ENCODE assay signal across 21 cellular contexts in the genomic region with DNA sequence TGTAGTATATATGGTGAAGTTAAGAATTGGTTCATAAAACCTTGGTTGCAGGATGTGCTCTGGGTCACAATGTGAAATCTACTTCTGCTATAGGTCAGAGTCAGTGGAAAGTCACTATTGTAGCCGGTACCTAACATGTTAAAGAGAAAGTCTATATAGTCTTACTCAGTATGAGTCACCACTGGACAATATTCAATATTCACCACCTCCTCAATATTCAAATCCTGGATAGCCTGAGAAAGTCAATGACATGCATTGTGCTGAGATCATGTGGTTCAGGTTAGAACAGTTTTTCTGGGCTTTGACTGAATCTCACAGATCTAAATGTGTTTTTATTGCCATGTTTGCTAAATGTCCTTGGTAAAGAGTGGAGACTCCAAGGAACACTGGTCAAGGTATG.
DNase-seq lines count a peak whose midpoint lies in the region; ATAC-seq, FAIRE-seq and TF ChIP-seq lines count a peak whose summit lies in the region.
"Had no signal": no experiment of that assay in that cellular context is flagged by ENCODE, and none has a peak within 500 bp of the region (broad histone marks: within the 10 kb centered on the region; RNA-seq: fewer than 3 reads in every experiment).

No MANE protein-coding gene starts in this region.

- no peaks in the 10 kb centered on the region for H3K36me3 ChIP-seq in keratinocyte (ENCODE audit: control insufficient read depth in 2 of 2, extremely low read depth in 1 of 2, insufficient read depth in 2 of 2, low read length in 2 of 2)
- H3K36me3 ChIP-seq: adrenal gland had no signal

- no peaks in the 10 kb centered on the region for H4K20me1 ChIP-seq in keratinocyte (ENCODE audit: control insufficient read depth, extremely low read depth, insufficient read depth, low read length)

- dilution Hi-C loops in keratinocyte (cut with MboI; ENCODE audit: extremely low pct_ligation_motif_present, low sequenced_read_pairs), result no loop called here

- H3K27me3 ChIP-seq in keratinocyte (ENCODE audit: control insufficient read depth, extremely low read depth, insufficient read depth, low read length), result no peaks in the 10 kb centered on the region
- H3K27me3 ChIP-seq: adrenal gland had no signal

- no peak overlapping the region for H3K27ac ChIP-seq in keratinocyte (ENCODE audit: control insufficient read depth, insufficient read depth, low read length)
- H3K27ac ChIP-seq: adrenal gland had no signal

- in situ Hi-C loops in astrocyte of the spinal cord (cut with HindIII; ENCODE audit: low sequenced_read_pairs), result no loop called here

- TF ChIP-seq CTCF in astrocyte of the spinal cord (IDR thresholded peaks at IDR 0.05; ENCODE audit: low read depth, low read length) (no peak), keratinocyte (optimal IDR thresholded peaks at IDR 0.05 in 1 of 3, IDR thresholded peaks at IDR 0.05 in 1 of 3, conservative IDR thresholded peaks at IDR 0.05 in 1 of 3; ENCODE audit: extremely low read depth in 1 of 3, insufficient read depth in 2 of 3, low read length in 3 of 3) (no peak)

- no peak overlapping the region for H2AFZ ChIP-seq in keratinocyte (ENCODE audit: control insufficient read depth, low read length)

- peak overlapping the region; percentile 35 for H3K4me2 ChIP-seq in keratinocyte (ENCODE audit: control insufficient read depth, extremely low read depth, insufficient read depth, low read depth, low read length)

- H3K9me1 ChIP-seq in keratinocyte (ENCODE audit: control insufficient read depth, extremely low read depth, insufficient read depth, low read length), result no peaks in the 10 kb centered on the region

- no peaks in the 10 kb centered on the region for H3K9me3 ChIP-seq in keratinocyte (ENCODE audit: control insufficient read depth, low read depth, low read length)
- H3K9me3 ChIP-seq: adrenal gland had no signal

- H3K79me2 ChIP-seq in keratinocyte (ENCODE audit: control insufficient read depth, insufficient read depth, low read length), result no peaks in the 10 kb centered on the region

- DNase-seq in COLO829 (ENCODE audit: low spot score), result peak; percentile 64
- peak; percentile 59 for DNase-seq in LHCN-M2 (ENCODE audit: low read depth)
- peak; percentile 42 for DNase-seq in astrocyte of the spinal cord (ENCODE audit: low read depth, low spot score)
- peak; percentile 46 for DNase-seq in keratinocyte (ENCODE audit: low read depth, low spot score)
- DNase-seq in frontal cortex (ENCODE audit: low spot score in 2 of 2), result no peak
- no peak for DNase-seq in middle frontal gyrus (ENCODE audit: extremely low spot score, low spot score)
- DNase-seq: adrenal gland; CD8-positive, alpha-beta T cell; DMS79 treated with DMSO at 0.1 percent for 48 hours; effector memory CD8-positive, alpha-beta T cell; left colon; midbrain; NCI-H1092 treated with DMSO at 0.1 percent for 48 hours; NCI-H2107; NCI-H524 treated with DMSO at 0.1 percent for 48 hours; stimulated activated naive CD8-positive, alpha-beta T cell treated with anti-CD3 and anti-CD28 coated beads, Interleukin-15, Interleukin-2, amounts not matched to agents 100 U/mL and 50 U/mL, for 24 hours had no signal

- no peak for ATAC-seq in GM19467 (IDR thresholded peaks at IDR 0.05; ENCODE audit: unreplicated experiment)
- no peak for ATAC-seq in HG03039 (IDR thresholded peaks at IDR 0.05; ENCODE audit: unreplicated experiment)
- ATAC-seq: activated T-helper 17 cell treated with anti-CD3 and anti-CD28 coated beads, Interleukin-2, amount 50 U/mL, for 72 hours; CD8-positive, alpha-beta T cell; effector memory CD8-positive, alpha-beta T cell; left colon; stimulated activated naive CD8-positive, alpha-beta T cell treated with anti-CD3 and anti-CD28 coated beads, Interleukin-15, Interleukin-2, amounts not matched to agents 100 U/mL and 50 U/mL, for 24 hours had no signal

- peaks cover 37% of the 10 kb centered on the region for H3K4me1 ChIP-seq in keratinocyte (ENCODE audit: control insufficient read depth, extremely low read depth, insufficient read depth, low read length)
- H3K4me1 ChIP-seq: adrenal gland had no signal

- H3K4me3 ChIP-seq in astrocyte of the spinal cord (ENCODE audit: low read depth, low read length) (no peak overlapping the region), keratinocyte (ENCODE audit: control insufficient read depth in 2 of 3, extremely low read depth in 1 of 3, insufficient read depth in 2 of 3, low read depth in 1 of 3, low read length in 3 of 3) (no peak overlapping the region)
- H3K4me3 ChIP-seq: adrenal gland had no signal

- FAIRE-seq in keratinocyte (lab: Jason Lieb, UNC), result peak; percentile 73
- FAIRE-seq in frontal cortex (lab: Jason Lieb, UNC), result no peak
- FAIRE-seq: GM18507, H1 had no signal

- no peak overlapping the region for H3K9ac ChIP-seq in keratinocyte (ENCODE audit: control insufficient read depth, extremely low read depth, insufficient read depth, low read length)

Comparison
In these comparisons a context has a peak if more than half of its experiments do, and no peak if none do; other contexts are left out.
1. DNase-seq: peak in COLO829 (single experiment), LHCN-M2 (single experiment), astrocyte of the spinal cord (single experiment) and keratinocyte (single experiment); none in frontal cortex (0 of 2) and middle frontal gyrus (single experiment).